ENCODE assay signal across 18 cellular contexts in genomic region chr14:95300697-95301526, GRCh38. TPM values are rescaled to one million over a fixed set of nuclear protein-coding genes. Genes with fewer than 3 reads are reported as not detected.
A peak's percentile ranks its signal among the peaks of the same experiment; 100 is the strongest.
DNase-seq lines count a peak whose midpoint lies in the region; ATAC-seq lines count a peak whose summit lies in the region.
"Had no signal": no experiment of that assay in that cellular context is flagged by ENCODE, and none has a peak within 500 bp of the region (broad histone marks: within the 10 kb centered on the region; RNA-seq: fewer than 3 reads in every experiment).

No MANE protein-coding gene starts in this region.

- no peaks in the 10 kb centered on the region for H4K20me1 ChIP-seq in Karpas-422 (ENCODE audit: insufficient read depth, low read depth, low read length)

- no peak overlapping the region for H3K4ac ChIP-seq in mesenchymal stem cell (ENCODE audit: low read depth in 1 of 2, low read length in 2 of 2)

- H2BK15ac ChIP-seq in mesenchymal stem cell (ENCODE audit: low read depth, poor library complexity, severe bottlenecking) = no peak overlapping the region

- no peak overlapping the region for H4K8ac ChIP-seq in mesenchymal stem cell (ENCODE audit: low read length)

- no peak overlapping the region for H3K18ac ChIP-seq in mesenchymal stem cell (ENCODE audit: low read depth in 1 of 2, low read length in 2 of 2)

- H3K27ac ChIP-seq in Karpas-422 (ENCODE audit: low read length) = peak overlapping the region; percentile 98
- H3K27ac ChIP-seq in cingulate gyrus (ENCODE audit: low read depth, low read length) = peak overlapping the region; percentile 99
- peak overlapping the region; percentile 36 for H3K27ac ChIP-seq in mesenchymal stem cell (ENCODE audit: low read length, poor library complexity, severe bottlenecking)
- peak overlapping the region; percentile 100 for H3K27ac ChIP-seq in substantia nigra (ENCODE audit: low read depth, low read length, poor library complexity, severe bottlenecking)
- H3K27ac ChIP-seq: brain microvascular endothelial cell, SJCRH30, uterus had no signal

- H3K4me1 ChIP-seq in Karpas-422 (ENCODE audit: low read length) (peaks cover 100% of the 10 kb centered on the region), mesenchymal stem cell (ENCODE audit: control insufficient read depth, insufficient read depth, low read depth, low read length) (peaks cover 30% of the 10 kb centered on the region)
- H3K4me1 ChIP-seq: uterus had no signal

- H2BK12ac ChIP-seq in mesenchymal stem cell (ENCODE audit: low read length in 2 of 2) = no peak overlapping the region

- H3K9ac ChIP-seq in Karpas-422 (ENCODE audit: low read length) (peak overlapping the region; percentile 69), mesenchymal stem cell (ENCODE audit: low read length) (no peak overlapping the region)

- H2BK5ac ChIP-seq in mesenchymal stem cell (ENCODE audit: low read depth, low read length, poor library complexity, severe bottlenecking) = no peak overlapping the region

- H2BK120ac ChIP-seq in mesenchymal stem cell (ENCODE audit: low read depth, low read length) = no peak overlapping the region

- H3K23ac ChIP-seq in mesenchymal stem cell (ENCODE audit: low read length in 2 of 2) = no peak overlapping the region

- no peak overlapping the region for H4K91ac ChIP-seq in mesenchymal stem cell (ENCODE audit: low read length)

- WGBS in mesenchymal stem cell = 90% methylated on average over 8 of the region's 8 CpGs

- ATAC-seq in HG02759 (IDR thresholded peaks at IDR 0.05; ENCODE audit: unreplicated experiment) (no peak), HG03439 (IDR thresholded peaks at IDR 0.05; ENCODE audit: unreplicated experiment) (no peak)

- no peak overlapping the region for H2AK5ac ChIP-seq in mesenchymal stem cell (ENCODE audit: low read length, severe bottlenecking)

- H3K36me3 ChIP-seq in Karpas-422 (ENCODE audit: insufficient read depth, low read length) (no peaks in the 10 kb centered on the region), mesenchymal stem cell (ENCODE audit: control insufficient read depth in 1 of 2, insufficient read depth in 2 of 2, low read depth in 1 of 2, low read length in 2 of 2) (peaks cover 0 to 14% of the 10 kb centered on the region in 2 experiments)
- H3K36me3 ChIP-seq: brain microvascular endothelial cell, stomach, uterus had no signal

- H3K27me3 ChIP-seq in Karpas-422 (ENCODE audit: low read length) = no peaks in the 10 kb centered on the region
- H3K27me3 ChIP-seq in mesenchymal stem cell (ENCODE audit: control insufficient read depth in 1 of 2, insufficient read depth in 1 of 2, low read length in 2 of 2) = peaks cover 0 to 10% of the 10 kb centered on the region in 2 experiments
- H3K27me3 ChIP-seq: brain microvascular endothelial cell, SJCRH30, stomach, uterus had no signal

- no peaks in the 10 kb centered on the region for H3K9me3 ChIP-seq in Karpas-422 (ENCODE audit: low read length)
- peaks cover 3% of the 10 kb centered on the region for H3K9me3 ChIP-seq in mesenchymal stem cell (ENCODE audit: control insufficient read depth, low read length)
- H3K9me3 ChIP-seq: SJCRH30, stomach, uterus had no signal

- no peak overlapping the region for H3K14ac ChIP-seq in mesenchymal stem cell (ENCODE audit: low read length in 2 of 2)

- H3K79me1 ChIP-seq in mesenchymal stem cell (replicated peaks; ENCODE audit: low read length, poor library complexity, severe bottlenecking) = peaks cover 45% of the 10 kb centered on the region

- H3K79me2 ChIP-seq in Karpas-422 (ENCODE audit: low read length) = peaks cover 53% of the 10 kb centered on the region

- DNase-seq in Karpas-422 = peak; percentile 80
- no peak for DNase-seq in mesenchymal stem cell
- DNase-seq in substantia nigra (lab: John Stamatoyannopoulos, UW) = peak in 34 of 49 donors; percentile 19 to 84 (median 54)
- no peak for DNase-seq in LoVo (ENCODE audit: low spot score)
- DNase-seq: activated CD4-positive, CD25-positive, alpha-beta regulatory T cell; activated CD8-positive, alpha-beta memory T cell treated with anti-CD3 and anti-CD28 coated beads for 24 hours; activated T-cell treated with anti-CD3 and anti-CD28 coated beads, Interleukin-2, amount 50 U/mL, for 72 hours; brain microvascular endothelial cell; GDM1; NCI-H2081; NCI-H524; SJCRH30; stomach; uterus had no signal

- H3K4me2 ChIP-seq in Karpas-422 (ENCODE audit: low read depth, low read length, poor library complexity, severe bottlenecking) = peak overlapping the region; percentile 83
- no peak overlapping the region for H3K4me2 ChIP-seq in mesenchymal stem cell (ENCODE audit: low read length, poor library complexity, severe bottlenecking)

- peak overlapping the region; percentile 38 for H3K4me3 ChIP-seq in Karpas-422 (ENCODE audit: low read length)
- H3K4me3 ChIP-seq in mesenchymal stem cell (ENCODE audit: insufficient read depth in 1 of 2, low read depth in 1 of 2, low read length in 2 of 2) = no peak overlapping the region
- H3K4me3 ChIP-seq: lung, SJCRH30, stomach, uterus had no signal

- H2AFZ ChIP-seq in Karpas-422 (ENCODE audit: low read length) (peak overlapping the region; percentile 3; the same call in 1 of the 2 replicates), mesenchymal stem cell (ENCODE audit: low read depth, low read length) (no peak overlapping the region)

- no peaks in the 10 kb centered on the region for H3K9me2 ChIP-seq in Karpas-422 (replicated peaks; ENCODE audit: insufficient read depth, low read length)

RNA-seq across cellular contexts. Expression of gene CLMN, which starts 18.8 kb away (rescaled TPM):
- 40.1 and 56.1 TPM in 2 replicates for total RNA-seq in Karpas-422 (2014; rRNA removed; shearing (Covaris generic); ENCODE audit: low replicate concordance)
- 1.9 TPM for polyA plus RNA-seq in mesenchymal stem cell (2013, experiment 1 of 2)
- polyA plus RNA-seq in mesenchymal stem cell (2013, experiment 2 of 2) = 1.6 TPM

Comparison
In these comparisons a context has a peak if more than half of its experiments do, and no peak if none do; other contexts are left out.
1. DNase-seq: peak in Karpas-422 (single experiment) and substantia nigra (34 of 49); none in mesenchymal stem cell (single experiment) and LoVo (single experiment).
2. H3K27ac ChIP-seq: peak in every context shown above with its lines; median percentile 100 in substantia nigra; 99 in cingulate gyrus; 98 in Karpas-422; 36 in mesenchymal stem cell.